In the genomic region with DNA sequence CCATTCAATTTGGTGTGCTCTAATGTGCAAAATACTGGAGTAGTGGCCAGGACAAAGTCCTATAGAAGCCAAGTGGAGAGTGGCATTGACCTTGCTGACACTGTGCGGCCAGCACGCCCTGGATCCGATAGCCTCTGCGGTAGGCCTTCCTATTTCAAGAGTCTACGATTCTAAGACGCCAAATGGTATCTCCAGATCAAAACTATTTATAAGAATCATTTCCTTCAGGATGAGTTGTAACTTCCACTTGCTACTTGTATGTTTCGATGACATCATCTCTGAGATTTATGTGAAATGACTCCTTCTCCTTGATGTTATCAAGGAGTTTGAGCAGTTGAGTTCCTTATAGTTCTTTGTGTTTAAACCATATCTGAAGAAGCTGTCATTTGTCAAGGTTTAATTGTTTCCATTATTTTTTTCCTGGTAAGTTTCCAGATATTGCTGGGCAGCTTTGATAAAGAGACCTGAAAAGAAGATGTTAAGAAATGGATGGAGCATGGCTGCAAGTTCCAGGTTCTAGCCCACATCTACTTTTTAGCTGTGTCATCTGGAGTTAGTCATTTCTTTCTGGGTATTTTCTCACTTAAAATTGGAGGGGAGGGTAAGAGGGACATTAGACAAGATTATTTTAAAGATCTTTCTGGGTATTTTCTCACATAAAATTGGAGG, we compare ENCODE assay signal across 16 cellular contexts.
DNase-seq lines count a peak whose midpoint lies in the region; ATAC-seq and TF ChIP-seq lines count a peak whose summit lies in the region.
"Had no signal": no experiment of that assay in that cellular context is flagged by ENCODE, and none has a peak within 500 bp of the region (broad histone marks: within the 10 kb centered on the region; RNA-seq: fewer than 3 reads in every experiment).

No MANE protein-coding gene starts in this region.

- in situ Hi-C loops in astrocyte of the spinal cord (cut with HindIII; ENCODE audit: low sequenced_read_pairs), result no loop called here

- no peak overlapping the region for H3K14ac ChIP-seq in mesenchymal stem cell (ENCODE audit: low read length in 2 of 2)

- H3K4me1 ChIP-seq in mesenchymal stem cell (ENCODE audit: control insufficient read depth, insufficient read depth, low read depth, low read length), result peaks cover 6% of the 10 kb centered on the region

- no peak overlapping the region for H3K27ac ChIP-seq in mesenchymal stem cell (ENCODE audit: low read length, poor library complexity, severe bottlenecking)
- H3K27ac ChIP-seq: cardiac muscle cell, esophagus squamous epithelium had no signal

- 8% methylated on average over 7 of the region's 7 CpGs for WGBS in mesenchymal stem cell

- H3K18ac ChIP-seq in mesenchymal stem cell (ENCODE audit: low read depth in 1 of 2, low read length in 2 of 2), result no peak overlapping the region

- H3K9me3 ChIP-seq in mesenchymal stem cell (ENCODE audit: control insufficient read depth, low read length), result no peaks in the 10 kb centered on the region
- H3K9me3 ChIP-seq: esophagus squamous epithelium had no signal

- H3K4ac ChIP-seq in mesenchymal stem cell (ENCODE audit: low read depth in 1 of 2, low read length in 2 of 2), result no peak overlapping the region

- H2BK12ac ChIP-seq in mesenchymal stem cell (ENCODE audit: low read length in 2 of 2), result no peak overlapping the region

- no peak overlapping the region for H2BK15ac ChIP-seq in mesenchymal stem cell (ENCODE audit: low read depth, poor library complexity, severe bottlenecking)

- H3K36me3 ChIP-seq in mesenchymal stem cell (ENCODE audit: control insufficient read depth in 1 of 2, insufficient read depth in 2 of 2, low read depth in 1 of 2, low read length in 2 of 2), result no peaks in the 10 kb centered on the region
- H3K36me3 ChIP-seq: cardiac muscle cell, esophagus squamous epithelium had no signal

- no peak overlapping the region for H4K8ac ChIP-seq in mesenchymal stem cell (ENCODE audit: low read length)

- H3K9ac ChIP-seq in mesenchymal stem cell (ENCODE audit: low read length), result no peak overlapping the region

- no peak overlapping the region for H3K4me3 ChIP-seq in astrocyte of the spinal cord (ENCODE audit: low read depth, low read length)
- H3K4me3 ChIP-seq in mesenchymal stem cell (ENCODE audit: insufficient read depth in 1 of 2, low read depth in 1 of 2, low read length in 2 of 2), result no peak overlapping the region
- H3K4me3 ChIP-seq: cardiac muscle cell, esophagus squamous epithelium had no signal

- H2AK5ac ChIP-seq in mesenchymal stem cell (ENCODE audit: low read length, severe bottlenecking), result no peak overlapping the region

- ATAC-seq in HG03354 (IDR thresholded peaks at IDR 0.05; ENCODE audit: poor library complexity, severe bottlenecking, unreplicated experiment) (no peak), HG03039 (IDR thresholded peaks at IDR 0.05; ENCODE audit: unreplicated experiment) (no peak)
- ATAC-seq: activated CD8-positive, alpha-beta memory T cell treated with anti-CD3 and anti-CD28 coated beads, Interleukin-2, amount 10 ng/mL, durations not matched to agents 7 days and 5 days had no signal

- H3K79me1 ChIP-seq in mesenchymal stem cell (replicated peaks; ENCODE audit: low read length, poor library complexity, severe bottlenecking), result no peaks in the 10 kb centered on the region

- peak; percentile 54 for DNase-seq in NOMO-1 treated with DMSO at 0.1 percent for 48 hours (lab: John Stamatoyannopoulos, UW; ENCODE audit: unreplicated experiment)
- no peak for DNase-seq in NOMO-1 treated with dmso at 0.1 percent for 144 hours (lab: John Stamatoyannopoulos, UW; ENCODE audit: unreplicated experiment)
- peak; percentile 39 for DNase-seq in HT-29 (ENCODE audit: low spot score)
- DNase-seq in astrocyte of the spinal cord (ENCODE audit: low read depth, low spot score), result peak; percentile 48
- peak; percentile 95 for DNase-seq in mesenchymal stem cell
- no peak for DNase-seq in COR-L47 (lab: John Stamatoyannopoulos, UW)
- DNase-seq: 8988T; activated CD8-positive, alpha-beta memory T cell treated with anti-CD3 and anti-CD28 coated beads, Interleukin-2, amount 10 ng/mL, durations not matched to agents 7 days and 5 days; DMS79 treated with DMSO at 0.1 percent for 48 hours; esophagus squamous epithelium; kidney; NCI-H1092 treated with DMSO at 0.1 percent for 48 hours; NCI-H774 had no signal

- no peak for TF ChIP-seq CTCF in astrocyte of the spinal cord (IDR thresholded peaks at IDR 0.05; ENCODE audit: low read depth, low read length)

- H3K27me3 ChIP-seq in mesenchymal stem cell (ENCODE audit: control insufficient read depth in 1 of 2, insufficient read depth in 1 of 2, low read length in 2 of 2), result no peaks in the 10 kb centered on the region
- H3K27me3 ChIP-seq: cardiac muscle cell had no signal

- no peak overlapping the region for H2BK120ac ChIP-seq in mesenchymal stem cell (ENCODE audit: low read depth, low read length)

- no peak overlapping the region for H4K91ac ChIP-seq in mesenchymal stem cell (ENCODE audit: low read length)

- H3K23ac ChIP-seq in mesenchymal stem cell (ENCODE audit: low read length in 2 of 2), result no peak overlapping the region

- no peak overlapping the region for H2BK5ac ChIP-seq in mesenchymal stem cell (ENCODE audit: low read depth, low read length, poor library complexity, severe bottlenecking)

- no peak overlapping the region for H3K4me2 ChIP-seq in mesenchymal stem cell (ENCODE audit: low read length, poor library complexity, severe bottlenecking)

- no peak overlapping the region for H2AFZ ChIP-seq in mesenchymal stem cell (ENCODE audit: low read depth, low read length)

Comparison
In these comparisons a context has a peak if more than half of its experiments do, and no peak if none do; other contexts are left out.
1. DNase-seq: peak in NOMO-1 treated with DMSO at 0.1 percent for 48 hours (single experiment), HT-29 (single experiment), astrocyte of the spinal cord (single experiment) and mesenchymal stem cell (single experiment); none in NOMO-1 treated with dmso at 0.1 percent for 144 hours (single experiment) and COR-L47 (single experiment).